20 cellular contexts compared by ENCODE assay signal in the genomic region with DNA sequence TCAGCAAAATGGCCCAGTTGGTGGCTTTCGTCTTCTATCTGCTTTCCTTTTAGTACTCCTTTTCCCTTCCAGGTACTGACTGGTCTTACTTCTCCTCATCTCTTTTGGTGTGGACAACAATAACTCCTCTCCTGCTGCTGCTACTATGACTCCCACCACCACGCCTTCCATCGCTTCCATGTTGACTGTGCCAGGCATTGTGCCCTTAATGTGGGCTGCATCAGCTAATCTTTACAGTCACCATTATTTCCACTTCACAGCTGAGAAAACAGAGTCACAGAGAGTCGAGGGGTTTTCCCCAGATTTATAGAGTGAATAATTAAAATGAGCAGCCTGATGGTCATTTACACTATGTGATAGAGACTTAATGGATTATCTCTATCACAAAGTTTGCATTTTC.
"Had no signal": no experiment of that assay in that cellular context is flagged by ENCODE, and none has a peak within 500 bp of the region (broad histone marks: within the 10 kb centered on the region; RNA-seq: fewer than 3 reads in every experiment).

No MANE protein-coding gene starts in this region.

- H3K4me3 ChIP-seq: cardiac muscle cell, esophagus squamous epithelium, gastrocnemius medialis, pancreas, psoas muscle, right atrium auricular region, spleen, stomach, suprapubic skin, tibial nerve, uterus had no signal

- H3K4me2 ChIP-seq: SK-N-SH had no signal

- H3K36me3 Mint-ChIP-seq: activated CD4-positive, alpha-beta memory T cell treated with anti-CD3 and anti-CD28 coated beads for 36 hours; activated CD8-positive, alpha-beta memory T cell treated with anti-CD3 and anti-CD28 coated beads, Interleukin-2, amount 10 ng/mL, durations not matched to agents 7 days and 5 days; natural killer cell treated with Interleukin-12 subunit alpha and Interleukin-12 subunit beta and Interleukin-15 and Interleukin-18, amount 100 ng/mL, for 72 hours had no signal

- H3K4me3 Mint-ChIP-seq: activated CD4-positive, alpha-beta memory T cell treated with anti-CD3 and anti-CD28 coated beads for 36 hours; activated CD8-positive, alpha-beta memory T cell treated with anti-CD3 and anti-CD28 coated beads, Interleukin-2, amount 10 ng/mL, durations not matched to agents 7 days and 5 days; endodermal cell; natural killer cell treated with Interleukin-12 subunit alpha and Interleukin-12 subunit beta and Interleukin-15 and Interleukin-18, amount 100 ng/mL, for 72 hours; T-helper 2 cell treated with Interferon-gamma antibody and Interleukin-4, amounts not matched to agents 5 μg/mL and 100 μg/mL, for 36 hours had no signal

- H3K27ac Mint-ChIP-seq: activated CD4-positive, alpha-beta memory T cell treated with anti-CD3 and anti-CD28 coated beads for 36 hours; activated CD8-positive, alpha-beta memory T cell treated with anti-CD3 and anti-CD28 coated beads, Interleukin-2, amount 10 ng/mL, durations not matched to agents 7 days and 5 days; endodermal cell; T-helper 2 cell treated with Interferon-gamma antibody and Interleukin-4, amounts not matched to agents 5 μg/mL and 100 μg/mL, for 36 hours had no signal

- H3K9me2 ChIP-seq: SK-N-SH had no signal

- H3K9me3 ChIP-seq: esophagus squamous epithelium, gastrocnemius medialis, neutrophil, pancreas, psoas muscle, right atrium auricular region, SK-N-SH, spleen, stomach, suprapubic skin, tibial nerve, uterus had no signal

- H3K36me3 ChIP-seq: cardiac muscle cell, esophagus squamous epithelium, gastrocnemius medialis, neutrophil, pancreas, right atrium auricular region, spleen, stomach, suprapubic skin, tibial nerve, uterus had no signal

- H3K9me3 Mint-ChIP-seq: activated CD4-positive, alpha-beta memory T cell treated with anti-CD3 and anti-CD28 coated beads for 36 hours; endodermal cell; natural killer cell treated with Interleukin-12 subunit alpha and Interleukin-12 subunit beta and Interleukin-15 and Interleukin-18, amount 100 ng/mL, for 72 hours; T-helper 2 cell treated with Interferon-gamma antibody and Interleukin-4, amounts not matched to agents 5 μg/mL and 100 μg/mL, for 36 hours had no signal

- DNase-seq: cortex of kidney, esophagus squamous epithelium had no signal

- H3K27ac ChIP-seq: esophagus squamous epithelium, gastrocnemius medialis, neutrophil, pancreas, psoas muscle, right atrium auricular region, stomach, suprapubic skin, tibial nerve, uterus, VCaP had no signal

- H3K4me1 ChIP-seq: pancreas, psoas muscle, uterus had no signal

- H3K9ac ChIP-seq: SK-N-SH had no signal

- H3K27me3 ChIP-seq: cardiac muscle cell, gastrocnemius medialis, pancreas, right atrium auricular region, spleen, tibial nerve, uterus had no signal
